ENCODE assay signal across 1 cellular context in the genomic region with DNA sequence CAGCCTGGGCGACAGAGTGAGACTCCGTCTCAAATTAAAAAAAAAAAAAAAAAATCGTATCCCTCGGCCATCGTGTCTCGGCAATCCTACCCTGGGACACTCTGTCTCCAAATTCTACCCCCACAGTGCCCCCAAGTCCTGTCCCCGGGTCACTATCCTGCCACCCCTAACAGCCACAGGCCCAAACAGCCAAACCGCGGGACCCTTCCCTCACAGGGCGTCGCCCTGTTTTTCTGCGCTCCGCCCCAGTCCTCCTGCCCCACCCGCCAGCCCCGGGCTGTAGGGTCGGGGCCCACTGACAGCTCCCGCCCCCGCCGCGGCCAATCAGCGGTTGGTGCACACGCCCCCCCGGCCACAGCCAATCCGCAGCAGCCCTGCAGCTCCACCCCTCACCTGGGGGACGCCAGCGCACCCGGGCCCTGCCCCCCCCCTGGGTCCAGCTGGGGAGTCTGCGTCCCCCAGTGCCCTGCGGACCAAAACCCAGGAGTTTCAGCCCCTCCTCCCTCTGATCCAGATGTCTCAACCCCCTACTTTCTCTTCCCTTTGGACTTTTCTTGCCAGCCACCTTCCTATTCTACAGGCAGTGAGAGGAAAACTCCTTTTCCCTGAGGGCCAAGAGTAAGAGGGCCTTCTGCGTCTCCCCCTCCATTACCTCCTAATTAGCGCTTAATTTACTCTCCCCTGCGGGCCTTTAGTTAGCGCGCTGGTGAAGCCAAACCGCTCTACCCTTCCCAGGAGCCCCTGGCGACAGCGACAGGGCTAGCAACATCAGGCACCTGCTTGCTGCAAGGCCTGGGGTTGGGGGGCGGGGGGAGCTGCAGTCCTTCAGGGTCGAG.
A peak's percentile ranks its signal among the peaks of the same experiment; 100 is the strongest.
TF ChIP-seq lines count a peak whose summit lies in the region.

No MANE protein-coding gene starts in this region.

TF ChIP-seq in GM12878, 131 proteins besides CTCF, POLR2A, EP300 and RAD21:
- TF ChIP-seq POU2F2 (IDR thresholded peaks at IDR 0.05; ENCODE audit: borderline replicate concordance, low read depth, low read length) (0 out of 3 replicates have a peak, but pooled peaks have one; percentile 14), SMARCA5 (IDR thresholded peaks at IDR 0.05) (peak; percentile 31; the same call in 1 of the 2 replicates), LARP7 (IDR thresholded peaks at IDR 0.05) (no peak), SP1 (IDR thresholded peaks at IDR 0.05; ENCODE audit: low read depth, low read length) (peak; percentile 64), EGR1 (IDR thresholded peaks at IDR 0.05; ENCODE audit: borderline replicate concordance in 1 of 2, low read depth in 2 of 2, low read length in 2 of 2) (peak in 1 of 2 experiments; percentile 64; a peak in 1 of 3 replicates), BHLHE40 (IDR thresholded peaks at IDR 0.05; ENCODE audit: borderline replicate concordance in 1 of 2, low read depth in 2 of 2, low read length in 1 of 2) (peak in 1 of 2 experiments; percentile 39; a peak in 1 of 4 replicates), GATAD2B (conservative IDR thresholded peaks at IDR 0.05; ENCODE audit: low read depth) (peak; percentile 64; the same call in 1 of the 2 replicates), BACH1 (IDR thresholded peaks at IDR 0.05; ENCODE audit: borderline replicate concordance) (0 out of 2 replicates have a peak, but pooled peaks have one; percentile 22), CHD2 (IDR thresholded peaks at IDR 0.05; ENCODE audit: borderline replicate concordance, low read depth, low read length) (0 out of 2 replicates have a peak, but pooled peaks have one; percentile 50), IKZF1 (conservative IDR thresholded peaks at IDR 0.05) (peak; percentile 42), TCF3 (IDR thresholded peaks at IDR 0.05; ENCODE audit: borderline replicate concordance, insufficient read depth, low read depth, low read length) (0 out of 2 replicates have a peak, but pooled peaks have one; percentile 45), SPI1 (IDR thresholded peaks at IDR 0.05; ENCODE audit: borderline replicate concordance, insufficient read depth, low read depth, low read length) (no peak), TCF12 (IDR thresholded peaks at IDR 0.05; ENCODE audit: low read depth, low read length) (0 out of 2 replicates have a peak, but pooled peaks have one; percentile 17), BMI1 (IDR thresholded peaks at IDR 0.05; ENCODE audit: borderline replicate concordance) (no peak), TCF7 (IDR thresholded peaks at IDR 0.05; ENCODE audit: borderline replicate concordance) (no peak), NBN (IDR thresholded peaks at IDR 0.05) (peak; percentile 68), TARDBP (IDR thresholded peaks at IDR 0.05; ENCODE audit: borderline replicate concordance) (no peak), CREB1 (IDR thresholded peaks at IDR 0.05; ENCODE audit: low read depth) (no peak), ZNF384 (IDR thresholded peaks at IDR 0.05; ENCODE audit: borderline replicate concordance, low read depth, low read length) (0 out of 2 replicates have a peak, but pooled peaks have one; percentile 13), HDGF (IDR thresholded peaks at IDR 0.05) (peak; percentile 54; the same call in 1 of the 2 replicates)
- TF ChIP-seq, protein P1, sequence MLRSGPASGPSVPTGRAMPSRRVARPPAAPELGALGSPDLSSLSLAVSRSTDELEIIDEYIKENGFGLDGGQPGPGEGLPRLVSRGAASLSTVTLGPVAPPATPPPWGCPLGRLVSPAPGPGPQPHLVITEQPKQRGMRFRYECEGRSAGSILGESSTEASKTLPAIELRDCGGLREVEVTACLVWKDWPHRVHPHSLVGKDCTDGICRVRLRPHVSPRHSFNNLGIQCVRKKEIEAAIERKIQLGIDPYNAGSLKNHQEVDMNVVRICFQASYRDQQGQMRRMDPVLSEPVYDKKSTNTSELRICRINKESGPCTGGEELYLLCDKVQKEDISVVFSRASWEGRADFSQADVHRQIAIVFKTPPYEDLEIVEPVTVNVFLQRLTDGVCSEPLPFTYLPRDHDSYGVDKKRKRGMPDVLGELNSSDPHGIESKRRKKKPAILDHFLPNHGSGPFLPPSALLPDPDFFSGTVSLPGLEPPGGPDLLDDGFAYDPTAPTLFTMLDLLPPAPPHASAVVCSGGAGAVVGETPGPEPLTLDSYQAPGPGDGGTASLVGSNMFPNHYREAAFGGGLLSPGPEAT (IDR thresholded peaks at IDR 0.05; ENCODE audit: low read depth): 0 out of 2 replicates have a peak, but pooled peaks have one; percentile 4
- TF ChIP-seq, protein P2, sequence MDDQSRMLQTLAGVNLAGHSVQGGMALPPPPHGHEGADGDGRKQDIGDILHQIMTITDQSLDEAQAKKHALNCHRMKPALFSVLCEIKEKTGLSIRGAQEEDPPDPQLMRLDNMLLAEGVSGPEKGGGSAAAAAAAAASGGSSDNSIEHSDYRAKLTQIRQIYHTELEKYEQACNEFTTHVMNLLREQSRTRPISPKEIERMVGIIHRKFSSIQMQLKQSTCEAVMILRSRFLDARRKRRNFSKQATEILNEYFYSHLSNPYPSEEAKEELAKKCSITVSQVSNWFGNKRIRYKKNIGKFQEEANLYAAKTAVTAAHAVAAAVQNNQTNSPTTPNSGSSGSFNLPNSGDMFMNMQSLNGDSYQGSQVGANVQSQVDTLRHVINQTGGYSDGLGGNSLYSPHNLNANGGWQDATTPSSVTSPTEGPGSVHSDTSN (IDR thresholded peaks at IDR 0.05; ENCODE audit: insufficient replicate concordance, low read depth, low read length): peak; percentile 18
- TF ChIP-seq, protein P3, sequence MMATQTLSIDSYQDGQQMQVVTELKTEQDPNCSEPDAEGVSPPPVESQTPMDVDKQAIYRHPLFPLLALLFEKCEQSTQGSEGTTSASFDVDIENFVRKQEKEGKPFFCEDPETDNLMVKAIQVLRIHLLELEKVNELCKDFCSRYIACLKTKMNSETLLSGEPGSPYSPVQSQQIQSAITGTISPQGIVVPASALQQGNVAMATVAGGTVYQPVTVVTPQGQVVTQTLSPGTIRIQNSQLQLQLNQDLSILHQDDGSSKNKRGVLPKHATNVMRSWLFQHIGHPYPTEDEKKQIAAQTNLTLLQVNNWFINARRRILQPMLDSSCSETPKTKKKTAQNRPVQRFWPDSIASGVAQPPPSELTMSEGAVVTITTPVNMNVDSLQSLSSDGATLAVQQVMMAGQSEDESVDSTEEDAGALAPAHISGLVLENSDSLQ (IDR thresholded peaks at IDR 0.05): peak; percentile 82
- TF ChIP-seq, protein P4, sequence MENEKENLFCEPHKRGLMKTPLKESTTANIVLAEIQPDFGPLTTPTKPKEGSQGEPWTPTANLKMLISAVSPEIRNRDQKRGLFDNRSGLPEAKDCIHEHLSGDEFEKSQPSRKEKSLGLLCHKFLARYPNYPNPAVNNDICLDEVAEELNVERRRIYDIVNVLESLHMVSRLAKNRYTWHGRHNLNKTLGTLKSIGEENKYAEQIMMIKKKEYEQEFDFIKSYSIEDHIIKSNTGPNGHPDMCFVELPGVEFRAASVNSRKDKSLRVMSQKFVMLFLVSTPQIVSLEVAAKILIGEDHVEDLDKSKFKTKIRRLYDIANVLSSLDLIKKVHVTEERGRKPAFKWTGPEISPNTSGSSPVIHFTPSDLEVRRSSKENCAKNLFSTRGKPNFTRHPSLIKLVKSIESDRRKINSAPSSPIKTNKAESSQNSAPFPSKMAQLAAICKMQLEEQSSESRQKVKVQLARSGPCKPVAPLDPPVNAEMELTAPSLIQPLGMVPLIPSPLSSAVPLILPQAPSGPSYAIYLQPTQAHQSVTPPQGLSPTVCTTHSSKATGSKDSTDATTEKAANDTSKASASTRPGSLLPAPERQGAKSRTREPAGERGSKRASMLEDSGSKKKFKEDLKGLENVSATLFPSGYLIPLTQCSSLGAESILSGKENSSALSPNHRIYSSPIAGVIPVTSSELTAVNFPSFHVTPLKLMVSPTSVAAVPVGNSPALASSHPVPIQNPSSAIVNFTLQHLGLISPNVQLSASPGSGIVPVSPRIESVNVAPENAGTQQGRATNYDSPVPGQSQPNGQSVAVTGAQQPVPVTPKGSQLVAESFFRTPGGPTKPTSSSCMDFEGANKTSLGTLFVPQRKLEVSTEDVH (IDR thresholded peaks at IDR 0.05; ENCODE audit: low read depth, partially characterized antibody): no peak
- TF ChIP-seq, protein P5, sequence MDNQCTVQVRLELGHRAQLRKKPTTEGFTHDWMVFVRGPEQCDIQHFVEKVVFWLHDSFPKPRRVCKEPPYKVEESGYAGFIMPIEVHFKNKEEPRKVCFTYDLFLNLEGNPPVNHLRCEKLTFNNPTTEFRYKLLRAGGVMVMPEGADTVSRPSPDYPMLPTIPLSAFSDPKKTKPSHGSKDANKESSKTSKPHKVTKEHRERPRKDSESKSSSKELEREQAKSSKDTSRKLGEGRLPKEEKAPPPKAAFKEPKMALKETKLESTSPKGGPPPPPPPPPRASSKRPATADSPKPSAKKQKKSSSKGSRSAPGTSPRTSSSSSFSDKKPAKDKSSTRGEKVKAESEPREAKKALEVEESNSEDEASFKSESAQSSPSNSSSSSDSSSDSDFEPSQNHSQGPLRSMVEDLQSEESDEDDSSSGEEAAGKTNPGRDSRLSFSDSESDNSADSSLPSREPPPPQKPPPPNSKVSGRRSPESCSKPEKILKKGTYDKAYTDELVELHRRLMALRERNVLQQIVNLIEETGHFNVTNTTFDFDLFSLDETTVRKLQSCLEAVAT (IDR thresholded peaks at IDR 0.05): peak; percentile 91
- TF ChIP-seq, protein P6, sequence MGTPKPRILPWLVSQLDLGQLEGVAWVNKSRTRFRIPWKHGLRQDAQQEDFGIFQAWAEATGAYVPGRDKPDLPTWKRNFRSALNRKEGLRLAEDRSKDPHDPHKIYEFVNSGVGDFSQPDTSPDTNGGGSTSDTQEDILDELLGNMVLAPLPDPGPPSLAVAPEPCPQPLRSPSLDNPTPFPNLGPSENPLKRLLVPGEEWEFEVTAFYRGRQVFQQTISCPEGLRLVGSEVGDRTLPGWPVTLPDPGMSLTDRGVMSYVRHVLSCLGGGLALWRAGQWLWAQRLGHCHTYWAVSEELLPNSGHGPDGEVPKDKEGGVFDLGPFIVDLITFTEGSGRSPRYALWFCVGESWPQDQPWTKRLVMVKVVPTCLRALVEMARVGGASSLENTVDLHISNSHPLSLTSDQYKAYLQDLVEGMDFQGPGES (IDR thresholded peaks at IDR 0.05): 0 out of 2 replicates have a peak, but pooled peaks have one; percentile 32
